In the genomic region with DNA sequence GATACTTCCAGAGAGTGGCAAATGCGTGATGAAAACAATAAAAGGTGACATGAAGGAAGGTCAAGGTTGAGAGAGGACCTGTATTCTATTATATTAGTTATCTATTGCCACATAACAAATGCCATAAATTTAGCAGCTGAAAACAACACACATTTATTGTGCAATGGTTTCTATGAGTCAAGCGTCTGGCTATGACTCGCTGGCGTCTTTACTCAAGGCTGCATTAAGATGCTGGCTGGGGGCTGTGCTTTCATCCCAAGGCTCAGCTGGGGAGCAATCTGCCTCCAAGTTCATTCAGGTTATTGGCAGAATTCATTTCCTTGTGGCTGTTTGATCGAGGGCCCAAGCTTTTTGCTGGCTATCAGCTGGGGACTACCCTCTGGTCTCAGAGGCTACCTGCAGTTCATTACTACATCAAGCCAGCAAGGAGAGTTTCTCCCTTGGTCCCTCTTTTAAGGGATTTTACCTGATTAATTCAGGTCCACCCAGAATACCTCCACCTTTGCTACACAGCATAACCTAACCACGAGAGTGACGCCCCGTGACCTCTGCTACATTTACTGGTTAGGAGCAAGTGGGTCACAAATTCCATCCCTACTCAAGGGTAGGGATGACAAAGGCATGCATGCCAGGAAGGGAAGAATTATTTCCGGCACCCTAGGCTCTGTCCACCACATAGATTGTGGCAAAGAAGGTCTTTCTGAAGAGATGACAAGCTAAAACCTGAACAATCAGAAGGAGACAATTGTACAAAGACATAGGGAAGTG, we compare ENCODE assay signal across 11 cellular contexts.
DNase-seq lines count a peak whose midpoint lies in the region; ATAC-seq, FAIRE-seq and TF ChIP-seq lines count a peak whose summit lies in the region.
"Had no signal": no experiment of that assay in that cellular context is flagged by ENCODE, and none has a peak within 500 bp of the region (broad histone marks: within the 10 kb centered on the region; RNA-seq: fewer than 3 reads in every experiment).

No MANE protein-coding gene starts in this region.

- peak; percentile 77 for FAIRE-seq in RCC 7860 (lab: Jason Lieb, UNC)

- intact Hi-C loops in left colon (cut with DNase I, micrococcal nuclease): no loop called here

- H3K4me3 ChIP-seq in foreskin fibroblast (ENCODE audit: low read depth in 1 of 2, low read length in 2 of 2): no peak overlapping the region
- H3K4me3 ChIP-seq: upper lobe of left lung had no signal

- TF ChIP-seq CTCF in foreskin fibroblast (IDR thresholded peaks at IDR 0.05; ENCODE audit: low read depth, low read length): no peak

- DNase-seq in SKM-1 treated with dmso at 0.1 percent for 144 hours (lab: John Stamatoyannopoulos, UW; ENCODE audit: unreplicated experiment) (peak; percentile 30), SKM-1 (lab: John Stamatoyannopoulos, UW; ENCODE audit: unreplicated experiment) (no peak), RCC 7860 (ENCODE audit: low spot score) (peak; percentile 70), foreskin fibroblast (peak; percentile 53 to 75), stromal cell of bone marrow (ENCODE audit: low read depth) (peak; percentile 79), UCSD-AML1 (lab: John Stamatoyannopoulos, UW; ENCODE audit: unreplicated experiment) (no peak), NCI-H2227 treated with DMSO at 0.1 percent for 48 hours (lab: John Stamatoyannopoulos, UW) (no peak), left colon (no peak)
- DNase-seq: activated gamma-delta T cell, NCI-H524, upper lobe of left lung had no signal

- no peak for ATAC-seq in left colon

Comparison
In these comparisons a context has a peak if more than half of its experiments do, and no peak if none do; other contexts are left out.
1. DNase-seq: peak in SKM-1 treated with dmso at 0.1 percent for 144 hours (single experiment), RCC 7860 (single experiment), foreskin fibroblast (2 of 2) and stromal cell of bone marrow (single experiment); none in SKM-1 (single experiment), UCSD-AML1 (single experiment), NCI-H2227 treated with DMSO at 0.1 percent for 48 hours (single experiment) and left colon (0 of 2).